ENCODE assay signal across 8 cellular contexts in genomic region chr16:30698139-30698815, GRCh38.
DNase-seq lines count a peak whose midpoint lies in the region; ATAC-seq and TF ChIP-seq lines count a peak whose summit lies in the region.

No MANE protein-coding gene starts in this region.

- peak; percentile 67 for ATAC-seq in GM21717 (IDR thresholded peaks at IDR 0.05; ENCODE audit: unreplicated experiment)

- TF ChIP-seq EP300 in Ishikawa (IDR thresholded peaks at IDR 0.05; ENCODE audit: borderline replicate concordance): 0 out of 2 replicates have a peak, but pooled peaks have one; percentile 33

- TF ChIP-seq RAD21 in Ishikawa (IDR thresholded peaks at IDR 0.05; ENCODE audit: low read depth): no peak

- peaks cover 4% of the 10 kb centered on the region for H3K36me3 ChIP-seq in mucosa of stomach (ENCODE audit: control insufficient read depth, insufficient read depth, low read length)

- peak overlapping the region; percentile 28 for H3K4me3 ChIP-seq in mucosa of stomach (ENCODE audit: low read length)

- peaks cover 10% of the 10 kb centered on the region for H3K4me1 ChIP-seq in mucosa of stomach (ENCODE audit: control insufficient read depth, insufficient read depth, low read length)

- no peaks in the 10 kb centered on the region for H3K27me3 ChIP-seq in mucosa of stomach (ENCODE audit: control insufficient read depth, insufficient read depth, low read length)

- DNase-seq in DMS53 treated with DMSO at 0.1 percent for 48 hours (lab: John Stamatoyannopoulos, UW; ENCODE audit: unreplicated experiment): peak; percentile 50
- DNase-seq in OCI-M2 (lab: John Stamatoyannopoulos, UW; ENCODE audit: unreplicated experiment): peak; percentile 73
- peak; percentile 97 for DNase-seq in activated T-cell treated with anti-CD3 and anti-CD28 coated beads, Interleukin-2, amount 50 U/mL, for 1 hour
- DNase-seq in erythroblast (lab: John Stamatoyannopoulos, UW): peak; percentile 99
- DNase-seq in stimulated activated CD8-positive, alpha-beta memory T cell treated with anti-CD3 and anti-CD28 coated beads, Interleukin-4, amount 100 ng/mL, for 4 hours (ENCODE audit: low read depth in 2 of 2, low spot score in 1 of 2): peak; percentile 96 to 98

- TF ChIP-seq POLR2A in erythroblast (IDR thresholded peaks at IDR 0.05; ENCODE audit: low read length): peak; percentile 92

- no peaks in the 10 kb centered on the region for H3K9me3 ChIP-seq in mucosa of stomach (ENCODE audit: control insufficient read depth, low read length)

- H3K9ac ChIP-seq in mucosa of stomach (ENCODE audit: low read length): peak overlapping the region; percentile 97

TF ChIP-seq in Ishikawa, 13 proteins besides CTCF, POLR2A, EP300 and RAD21:
- TF ChIP-seq TCF12 (IDR thresholded peaks at IDR 0.05; ENCODE audit: low read depth): peak; percentile 61
- no peak for TF ChIP-seq FOXM1 (IDR thresholded peaks at IDR 0.05; ENCODE audit: borderline replicate concordance, low read depth)
- 0 out of 2 replicates have a peak, but pooled peaks have one; percentile 11 for TF ChIP-seq TEAD4 (IDR thresholded peaks at IDR 0.05)
- TF ChIP-seq EGR1 (IDR thresholded peaks at IDR 0.05): peak; percentile 60
- 0 out of 2 replicates have a peak, but pooled peaks have one; percentile 28 for TF ChIP-seq ZBTB7A (IDR thresholded peaks at IDR 0.05; ENCODE audit: low read depth)
- TF ChIP-seq MAX (IDR thresholded peaks at IDR 0.05): peak; percentile 62
- TF ChIP-seq NFIC (IDR thresholded peaks at IDR 0.05): no peak
- TF ChIP-seq REST (IDR thresholded peaks at IDR 0.05; ENCODE audit: low read depth): no peak
- peak; percentile 63 for TF ChIP-seq TAF1 (IDR thresholded peaks at IDR 0.05; ENCODE audit: low read depth)
- no peak; the same call in 1 of the 2 replicates for TF ChIP-seq CEBPB (IDR thresholded peaks at IDR 0.05)
- peak; percentile 95 for TF ChIP-seq YY1 (IDR thresholded peaks at IDR 0.05; ENCODE audit: low read depth)

Comparison
In these comparisons a context has a peak if more than half of its experiments do, and no peak if none do; other contexts are left out.
1. Peak in every context shown above with its lines: DNase-seq, ATAC-seq and H3K4me3 ChIP-seq.